Comparison of ENCODE assay signal across 13 cellular contexts in genomic region chr1:103529746-103530145, GRCh38. TPM values are rescaled to one million over a fixed set of nuclear protein-coding genes. Genes with fewer than 3 reads are reported as not detected.
DNase-seq lines count a peak whose midpoint lies in the region; ATAC-seq and TF ChIP-seq lines count a peak whose summit lies in the region.
"Had no signal": no experiment of that assay in that cellular context is flagged by ENCODE, and none has a peak within 500 bp of the region (broad histone marks: within the 10 kb centered on the region; RNA-seq: fewer than 3 reads in every experiment).

No MANE protein-coding gene starts in this region.

- no peaks in the 10 kb centered on the region for H3K27me3 Mint-ChIP-seq in CD4-positive, alpha-beta memory T cell
- H3K27me3 Mint-ChIP-seq in activated naive CD8-positive, alpha-beta T cell treated with anti-CD3 and anti-CD28 coated beads, Interleukin-2, amount 50 U/mL, for 24 hours, result no peaks in the 10 kb centered on the region
- H3K27me3 Mint-ChIP-seq in glutamatergic neuron (ENCODE audit: unreplicated experiment) (peaks cover 8% of the 10 kb centered on the region), Calu3 (ENCODE audit: unreplicated experiment) (no peaks in the 10 kb centered on the region)

- H3K36me3 Mint-ChIP-seq in CD4-positive, alpha-beta memory T cell, result peaks cover 37 to 63% of the 10 kb centered on the region in 2 donors
- H3K36me3 Mint-ChIP-seq in activated naive CD8-positive, alpha-beta T cell treated with anti-CD3 and anti-CD28 coated beads, Interleukin-2, amount 50 U/mL, for 24 hours (ENCODE audit: low read depth), result peaks cover 58% of the 10 kb centered on the region
- H3K36me3 Mint-ChIP-seq in glutamatergic neuron (ENCODE audit: unreplicated experiment) (no peaks in the 10 kb centered on the region), Calu3 (ENCODE audit: insufficient read depth, unreplicated experiment) (peaks cover 16% of the 10 kb centered on the region)

- TF ChIP-seq POLR2A in spleen (IDR thresholded peaks at IDR 0.05), result no peak

- H3K4me3 Mint-ChIP-seq in CD4-positive, alpha-beta memory T cell, result peak overlapping the region in 5 of 8 donors; percentile 3 to 27 (median 9)
- H3K4me3 Mint-ChIP-seq in activated naive CD8-positive, alpha-beta T cell treated with anti-CD3 and anti-CD28 coated beads, Interleukin-2, amount 50 U/mL, for 24 hours, result peak overlapping the region; percentile 1
- H3K4me3 Mint-ChIP-seq in glutamatergic neuron (ENCODE audit: unreplicated experiment) (no peak overlapping the region), Calu3 (ENCODE audit: low read depth, unreplicated experiment) (no peak overlapping the region)

- H3K9me3 ChIP-seq in CD4-positive, alpha-beta memory T cell (ENCODE audit: control insufficient read depth in 1 of 2, low read length in 2 of 2), result no peaks in the 10 kb centered on the region
- no peaks in the 10 kb centered on the region for H3K9me3 ChIP-seq in spleen
- H3K9me3 ChIP-seq: BLaER1, left ventricle myocardium inferior had no signal

- TF ChIP-seq CTCF in spleen (IDR thresholded peaks at IDR 0.05 in 8 of 11, conservative IDR thresholded peaks at IDR 0.05 in 3 of 11) (no peak), glutamatergic neuron (IDR thresholded peaks at IDR 0.05; ENCODE audit: partially characterized antibody, unreplicated experiment) (no peak), Calu3 (IDR thresholded peaks at IDR 0.05; ENCODE audit: unreplicated experiment) (no peak)

- H3K27me3 ChIP-seq in CD4-positive, alpha-beta memory T cell (ENCODE audit: insufficient read depth, low read length), result no peaks in the 10 kb centered on the region
- no peaks in the 10 kb centered on the region for H3K27me3 ChIP-seq in spleen (replicated peaks in 1 of 7)
- H3K27me3 ChIP-seq: BLaER1 had no signal

- peak in 2 of 5 donors; percentile 11 to 54 for DNase-seq in CD4-positive, alpha-beta memory T cell
- DNase-seq in T-helper 2 cell (peak in 3 of 5 experiments; percentile 3 to 67 (median 52)), spleen (peak; percentile 60), amniotic stem cell (lab: John Stamatoyannopoulos, UW) (no peak), glutamatergic neuron (no peak), Calu3 (no peak)
- peak; percentile 43 for DNase-seq in activated naive CD8-positive, alpha-beta T cell treated with anti-CD3 and anti-CD28 coated beads, Interleukin-2, amount 50 U/mL, for 24 hours
- DNase-seq: GOT3, left ventricle myocardium inferior, NCI-H2029, SHP77 treated with DMSO at 0.1 percent for 48 hours had no signal

- H3K9me3 Mint-ChIP-seq in CD4-positive, alpha-beta memory T cell, result peaks cover 0 to 4% (median 0%) of the 10 kb centered on the region in 8 donors
- H3K9me3 Mint-ChIP-seq in activated naive CD8-positive, alpha-beta T cell treated with anti-CD3 and anti-CD28 coated beads, Interleukin-2, amount 50 U/mL, for 24 hours, result no peaks in the 10 kb centered on the region
- H3K9me3 Mint-ChIP-seq in glutamatergic neuron (ENCODE audit: unreplicated experiment), result peaks cover 6% of the 10 kb centered on the region
- no peaks in the 10 kb centered on the region for H3K9me3 Mint-ChIP-seq in Calu3 (ENCODE audit: low read depth, unreplicated experiment)

- ATAC-seq in activated naive CD8-positive, alpha-beta T cell treated with anti-CD3 and anti-CD28 coated beads, Interleukin-2, amount 50 U/mL, for 24 hours, result peak; percentile 89
- ATAC-seq in GM21390 (IDR thresholded peaks at IDR 0.05; ENCODE audit: unreplicated experiment), result no peak

- 80 to 93% (median 87%) methylated on average over 8 of the region's 8 CpGs for WGBS in spleen, 5 donors

- H3K27ac Mint-ChIP-seq in CD4-positive, alpha-beta memory T cell, result peak overlapping the region in 3 of 7 donors; percentile 16 to 35 (median 24)
- H3K27ac Mint-ChIP-seq in activated naive CD8-positive, alpha-beta T cell treated with anti-CD3 and anti-CD28 coated beads, Interleukin-2, amount 50 U/mL, for 24 hours, result peak overlapping the region; percentile 67
- H3K27ac Mint-ChIP-seq in glutamatergic neuron (ENCODE audit: unreplicated experiment) (no peak overlapping the region), Calu3 (ENCODE audit: unreplicated experiment) (no peak overlapping the region)

- CTCF ChIA-PET in CD4-positive, alpha-beta memory T cell (lab: Charles Lee; ENCODE audit: partially characterized antibody), result no interaction called here
- CTCF ChIA-PET in Calu3 (lab: Charles Lee), result no interaction called here

- peaks cover 76% of the 10 kb centered on the region for H3K4me1 ChIP-seq in CD4-positive, alpha-beta memory T cell (ENCODE audit: insufficient read depth, low read length)
- peaks cover 24 to 90% (median 60%) of the 10 kb centered on the region in 6 donors for H3K4me1 ChIP-seq in spleen

- peaks cover 8% of the 10 kb centered on the region for H3K36me3 ChIP-seq in CD4-positive, alpha-beta memory T cell (ENCODE audit: insufficient read depth, low read length)
- H3K36me3 ChIP-seq in spleen, result peaks cover 0 to 67% (median 17%) of the 10 kb centered on the region in 6 donors

- BruUV-seq in Calu3 (replicated peaks; lab: Mats Ljungman, UMichigan), result no TSS peak

- H3K4me3 ChIP-seq in CD4-positive, alpha-beta memory T cell (ENCODE audit: low read length in 2 of 2), result no peak overlapping the region
- H3K4me3 ChIP-seq in spleen, result no peak overlapping the region
- H3K4me3 ChIP-seq: BLaER1, left ventricle myocardium inferior had no signal

- intact Hi-C loops in CD4-positive, alpha-beta memory T cell (cut with micrococcal nuclease), result no loop called here
- intact Hi-C loops in spleen (cut with DNase I; ENCODE audit: low total_unique reads) (no loop called here), Calu3 (cut with micrococcal nuclease; ENCODE audit: unreplicated experiment) (no loop called here)

- no peak overlapping the region for H3K27ac ChIP-seq in CD4-positive, alpha-beta memory T cell (ENCODE audit: low read depth, low read length)
- no peak overlapping the region for H3K27ac ChIP-seq in spleen
- H3K27ac ChIP-seq: BLaER1, left ventricle myocardium inferior had no signal

- H3K4me1 Mint-ChIP-seq in CD4-positive, alpha-beta memory T cell, result peaks cover 66 to 88% (median 77%) of the 10 kb centered on the region in 4 donors
- H3K4me1 Mint-ChIP-seq in activated naive CD8-positive, alpha-beta T cell treated with anti-CD3 and anti-CD28 coated beads, Interleukin-2, amount 50 U/mL, for 24 hours, result peaks cover 77% of the 10 kb centered on the region
- peaks cover 12% of the 10 kb centered on the region for H3K4me1 Mint-ChIP-seq in glutamatergic neuron (ENCODE audit: low read depth, unreplicated experiment)
- peaks cover 32% of the 10 kb centered on the region for H3K4me1 Mint-ChIP-seq in Calu3 (ENCODE audit: low read depth, unreplicated experiment)

- POLR2A ChIA-PET in CD4-positive, alpha-beta memory T cell (lab: Charles Lee; ENCODE audit: partially characterized antibody), result no interaction called here

RNA-seq across cellular contexts. Expression of gene RNPC3, which starts 4.2 kb away (rescaled TPM):
- 10 to 100 TPM; 80.9 to 84.6 TPM for total RNA-seq in CD4-positive, alpha-beta memory T cell
- polyA plus RNA-seq in CD4-positive, alpha-beta memory T cell, result 10 to 100 TPM; 13.2 to 16.4 TPM
- total RNA-seq in spleen, result 10 to 100 TPM; 25.9 to 60.6 (median 48.3) TPM
- polyA plus RNA-seq in spleen, result 10 to 100 TPM in 2 of 3 donors, 1 to 10 TPM in 1; 9.7 to 10.9 (median 10.8) TPM
- 33.8 TPM for total RNA-seq in glutamatergic neuron (ENCODE audit: unreplicated experiment)
- total RNA-seq in Calu3 (2022), result 15.7 and 21.0 TPM in 2 replicates

RNA-seq across cellular contexts. Expression of gene AMY2B, which starts 41.6 kb away (rescaled TPM):
- total RNA-seq in CD4-positive, alpha-beta memory T cell, result 10 to 100 TPM; 60.7 to 63.8 TPM
- polyA plus RNA-seq in CD4-positive, alpha-beta memory T cell, result 1 to 10 TPM in 1 of 2 donors, under 1 TPM in 1; 0.80 to 1.3 TPM
- total RNA-seq in spleen (10 to 100 TPM; 15.0 to 40.0 (median 27.1) TPM), glutamatergic neuron (ENCODE audit: unreplicated experiment) (9.9 TPM), Calu3 (2022) (9.4 and 16.3 TPM in 2 replicates)
- polyA plus RNA-seq in spleen, result 10 to 100 TPM; 22.6 to 47.5 (median 25.3) TPM

Comparison
In these comparisons a context has a peak if more than half of its experiments do, and no peak if none do; other contexts are left out.
1. DNase-seq: peak in T-helper 2 cell (3 of 5), activated naive CD8-positive, alpha-beta T cell treated with anti-CD3 and anti-CD28 coated beads, Interleukin-2, amount 50 U/mL, for 24 hours (single experiment) and spleen (single experiment); none in amniotic stem cell (single experiment), glutamatergic neuron (single experiment) and Calu3 (single experiment).
2. H3K4me3 Mint-ChIP-seq: peak in CD4-positive, alpha-beta memory T cell (5 of 8) and activated naive CD8-positive, alpha-beta T cell treated with anti-CD3 and anti-CD28 coated beads, Interleukin-2, amount 50 U/mL, for 24 hours (single experiment); none in glutamatergic neuron (single experiment) and Calu3 (single experiment).